Comparison of ENCODE assay signal across 14 cellular contexts in the genomic region with DNA sequence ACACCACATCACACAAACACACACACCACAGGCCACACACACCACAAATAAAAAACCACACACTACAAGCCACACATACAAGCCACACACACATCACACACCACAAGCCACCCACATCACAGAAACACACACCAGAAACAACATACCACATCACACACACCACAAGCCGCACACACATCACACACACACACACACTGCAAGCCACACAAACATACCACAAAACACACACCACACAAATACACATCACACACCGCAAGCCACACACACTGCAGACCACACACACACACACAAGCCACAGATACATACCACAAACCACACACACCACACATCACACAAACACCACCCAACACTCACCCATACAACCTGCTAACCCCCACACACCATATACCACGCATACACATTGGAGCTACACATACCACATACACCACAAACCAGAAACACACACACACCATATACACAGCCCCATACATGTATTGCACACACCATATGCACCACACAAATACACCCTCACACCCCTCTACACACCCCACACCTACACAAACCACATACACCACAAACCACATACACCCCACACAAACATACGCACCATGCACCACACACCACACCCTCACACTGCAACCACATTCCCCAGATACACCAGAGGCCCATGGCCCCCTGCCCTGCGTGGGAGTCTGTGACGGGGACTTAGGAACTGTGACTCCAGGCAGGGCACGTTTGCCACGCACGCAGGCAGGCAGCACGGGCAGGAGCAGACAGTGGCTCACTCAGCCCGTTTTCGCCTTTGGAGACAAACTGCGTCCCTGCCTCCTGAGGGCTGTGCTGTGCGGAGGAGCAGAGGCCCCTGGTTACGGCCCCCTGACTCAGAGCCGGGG. TPM values are rescaled to one million over a fixed set of nuclear protein-coding genes. Genes with fewer than 3 reads are reported as not detected.
A peak's percentile ranks its signal among the peaks of the same experiment; 100 is the strongest.
DNase-seq lines count a peak whose midpoint lies in the region; ATAC-seq and TF ChIP-seq lines count a peak whose summit lies in the region.
"Had no signal": no experiment of that assay in that cellular context is flagged by ENCODE, and none has a peak within 500 bp of the region (broad histone marks: within the 10 kb centered on the region; RNA-seq: fewer than 3 reads in every experiment).

No MANE protein-coding gene starts in this region.

- H3K4me3 ChIP-seq in fibroblast of pulmonary artery (replicated peaks; ENCODE audit: low read depth, low read length): no peak overlapping the region
- no peak overlapping the region for H3K4me3 ChIP-seq in skeletal muscle satellite cell (ENCODE audit: low read length)
- H3K4me3 ChIP-seq: adrenal gland had no signal

- H3K36me3 ChIP-seq in skeletal muscle satellite cell (ENCODE audit: insufficient read depth, low read length): peaks cover 2% of the 10 kb centered on the region
- H3K36me3 ChIP-seq: adrenal gland had no signal

- H3K27me3 ChIP-seq in skeletal muscle satellite cell (ENCODE audit: control insufficient read depth, insufficient read depth, low read length): no peaks in the 10 kb centered on the region
- H3K27me3 ChIP-seq: adrenal gland had no signal

- peak in 1 of 2 donors; percentile 28 for DNase-seq in activated T-cell treated with anti-CD3 and anti-CD28 coated beads, Interleukin-2, amount 50 U/mL, for 72 hours
- DNase-seq in activated T-cell treated with anti-CD3 and anti-CD28 coated beads for 4 hours: no peak
- peak; percentile 18 for DNase-seq in OCI-M1 (lab: John Stamatoyannopoulos, UW)
- peak; percentile 51 for DNase-seq in fibroblast of pulmonary artery (ENCODE audit: low read depth)
- no peak for DNase-seq in effector CD8-positive, alpha-beta T cell (lab: John Stamatoyannopoulos, UW)
- no peak for DNase-seq in HK-2 (ENCODE audit: unreplicated experiment)
- DNase-seq: glutamatergic neuron, HCEC 1CT, NCI-H1694 treated with DMSO at 0.1 percent for 48 hours had no signal

- no peak overlapping the region for H3K9ac ChIP-seq in skeletal muscle satellite cell (ENCODE audit: low read depth, low read length)

- H3K4me1 Mint-ChIP-seq in activated T-cell treated with anti-CD3 and anti-CD28 coated beads, Interleukin-2, amount 50 U/mL, for 72 hours (ENCODE audit: low read depth): no peaks in the 10 kb centered on the region

- ATAC-seq in activated T-cell treated with anti-CD3 and anti-CD28 coated beads, Interleukin-2, amount 50 U/mL, for 72 hours (replicated peaks in 1 of 2): peak; percentile 41 to 46
- ATAC-seq in GM18909 (IDR thresholded peaks at IDR 0.05; ENCODE audit: poor library complexity, unreplicated experiment): no peak

- TF ChIP-seq CTCF in fibroblast of pulmonary artery (IDR thresholded peaks at IDR 0.05; ENCODE audit: low read length, missing control alignments): no peak

- H3K27me3 Mint-ChIP-seq in activated T-cell treated with anti-CD3 and anti-CD28 coated beads, Interleukin-2, amount 50 U/mL, for 72 hours (ENCODE audit: low read depth): peaks cover 11% of the 10 kb centered on the region

- peak overlapping the region; percentile 32 for H3K4me2 ChIP-seq in skeletal muscle satellite cell (ENCODE audit: low read length)

- no peaks in the 10 kb centered on the region for H3K9me3 ChIP-seq in skeletal muscle satellite cell (replicated peaks; ENCODE audit: low read length)
- H3K9me3 ChIP-seq: adrenal gland had no signal

- no peak overlapping the region for H3K4me3 Mint-ChIP-seq in activated T-cell treated with anti-CD3 and anti-CD28 coated beads, Interleukin-2, amount 50 U/mL, for 72 hours
- H3K4me3 Mint-ChIP-seq: T-helper 2 cell treated with Interferon-gamma antibody and Interleukin-4, amounts not matched to agents 5 μg/mL and 100 μg/mL, for 36 hours had no signal

- H3K27ac Mint-ChIP-seq in activated T-cell treated with anti-CD3 and anti-CD28 coated beads, Interleukin-2, amount 50 U/mL, for 72 hours: no peak overlapping the region
- H3K27ac Mint-ChIP-seq: T-helper 2 cell treated with Interferon-gamma antibody and Interleukin-4, amounts not matched to agents 5 μg/mL and 100 μg/mL, for 36 hours had no signal

- peaks cover 0 to 5% of the 10 kb centered on the region in 2 donors for H3K36me3 Mint-ChIP-seq in activated T-cell treated with anti-CD3 and anti-CD28 coated beads, Interleukin-2, amount 50 U/mL, for 72 hours (ENCODE audit: insufficient read depth in 2 of 2)

- no peaks in the 10 kb centered on the region for H3K9me3 Mint-ChIP-seq in activated T-cell treated with anti-CD3 and anti-CD28 coated beads, Interleukin-2, amount 50 U/mL, for 72 hours
- H3K9me3 Mint-ChIP-seq: T-helper 2 cell treated with Interferon-gamma antibody and Interleukin-4, amounts not matched to agents 5 μg/mL and 100 μg/mL, for 36 hours had no signal

- H3K4me1 ChIP-seq in skeletal muscle satellite cell (ENCODE audit: control insufficient read depth, insufficient read depth, low read length): peaks cover 15% of the 10 kb centered on the region

RNA-seq across cellular contexts. Expression of a gene that starts 52.7 kb away (rescaled TPM):
- 10 to 100 TPM; 46.1 to 58.2 TPM for total RNA-seq in activated T-cell treated with anti-CD3 and anti-CD28 coated beads, Interleukin-2, amount 50 U/mL, for 72 hours
- total RNA-seq in skeletal muscle satellite cell (2012; rRNA removed): 19.0 and 22.7 TPM in 2 replicates

RNA-seq across cellular contexts. Expression of a gene that starts 55.2 kb away (rescaled TPM):
- not detected for total RNA-seq in activated T-cell treated with anti-CD3 and anti-CD28 coated beads, Interleukin-2, amount 50 U/mL, for 72 hours
- not detected in 2 replicates for total RNA-seq in skeletal muscle satellite cell (2012; rRNA removed)
- total RNA-seq: adrenal gland, left lobe of liver had no signal

Comparison
In these comparisons a context has a peak if more than half of its experiments do, and no peak if none do; other contexts are left out.
1. DNase-seq: peak in OCI-M1 (single experiment) and fibroblast of pulmonary artery (single experiment); none in activated T-cell treated with anti-CD3 and anti-CD28 coated beads for 4 hours (single experiment), effector CD8-positive, alpha-beta T cell (single experiment) and HK-2 (single experiment).